In genomic region chr20:21286775-21287174, GRCh38 we compare ENCODE assay signal across 29 cellular contexts.
"Had no signal": no experiment of that assay in that cellular context is flagged by ENCODE, and none has a peak within 500 bp of the region (broad histone marks: within the 10 kb centered on the region; RNA-seq: fewer than 3 reads in every experiment).

No MANE protein-coding gene starts in this region.

- ATAC-seq: gastrocnemius medialis; heart left ventricle; left cardiac atrium; left lung; naive thymus-derived CD4-positive, alpha-beta T cell; stimulated activated memory B cell treated with anti-CD40 and anti-IgM and Interleukin-4, amounts not matched to agents 10 μg/mL and 1 μg/mL and 100 μg/mL, for 72 hours; stimulated activated naive CD8-positive, alpha-beta T cell treated with anti-CD3 and anti-CD28 coated beads, Interleukin-15, Interleukin-2, amounts not matched to agents 100 U/mL and 50 U/mL, for 24 hours had no signal

- H3K36me3 Mint-ChIP-seq: neural progenitor cell, type B pancreatic cell had no signal

- H3K4me1 ChIP-seq: esophagus squamous epithelium, gastrocnemius medialis, heart left ventricle, left lung, neural progenitor cell, parathyroid adenoma, prostate gland, right atrium auricular region, sigmoid colon, spleen, testis, tibial artery had no signal

- H3K27ac ChIP-seq: esophagus squamous epithelium, gastrocnemius medialis, heart left ventricle, hepatocyte, left lung, neural progenitor cell, parathyroid adenoma, prostate gland, right atrium auricular region, sigmoid colon, spleen, testis, tibial artery had no signal

- H3K4me3 ChIP-seq: esophagus squamous epithelium, gastrocnemius medialis, heart left ventricle, hepatocyte, left lung, neural progenitor cell, prostate gland, right atrium auricular region, sigmoid colon, spleen, testis, tibial artery had no signal

- H3K27me3 ChIP-seq: neural progenitor cell, right atrium auricular region, sigmoid colon, testis, tibial artery had no signal

- DNase-seq: caudate nucleus; cerebellar nuclear complex; effector memory CD4-positive, alpha-beta T cell; esophagus squamous epithelium; gastrocnemius medialis; heart left ventricle; left cardiac atrium; left lung; mammary epithelial cell; mesendoderm; midbrain; naive thymus-derived CD4-positive, alpha-beta T cell; sigmoid colon; spleen; stimulated activated CD4-positive, alpha-beta T cell treated with anti-CD3 and anti-CD28 coated beads, Interleukin-4, amount 100 ng/mL, for 4 hours; stimulated activated naive CD8-positive, alpha-beta T cell treated with anti-CD3 and anti-CD28 coated beads, Interleukin-15, Interleukin-2, amounts not matched to agents 100 U/mL and 50 U/mL, for 24 hours; substantia nigra; testis; tibial artery had no signal

- H3K4me3 Mint-ChIP-seq: naive thymus-derived CD4-positive, alpha-beta T cell; nephron; neural progenitor cell; stimulated activated memory B cell treated with anti-CD40 and anti-IgM and Interleukin-4, amounts not matched to agents 10 μg/mL and 1 μg/mL and 100 μg/mL, for 72 hours; type B pancreatic cell had no signal

- H3K27ac Mint-ChIP-seq: naive thymus-derived CD4-positive, alpha-beta T cell; nephron; neural progenitor cell; stimulated activated memory B cell treated with anti-CD40 and anti-IgM and Interleukin-4, amounts not matched to agents 10 μg/mL and 1 μg/mL and 100 μg/mL, for 72 hours; type B pancreatic cell had no signal

- H3K36me3 ChIP-seq: esophagus squamous epithelium, gastrocnemius medialis, heart left ventricle, left lung, neural progenitor cell, prostate gland, right atrium auricular region, sigmoid colon, spleen, tibial artery had no signal

- H3K4me1 Mint-ChIP-seq: naive thymus-derived CD4-positive, alpha-beta T cell; nephron; stimulated activated memory B cell treated with anti-CD40 and anti-IgM and Interleukin-4, amounts not matched to agents 10 μg/mL and 1 μg/mL and 100 μg/mL, for 72 hours had no signal

- H3K9me3 ChIP-seq: gastrocnemius medialis, prostate gland, sigmoid colon, testis had no signal

- FAIRE-seq: endometrium, islet of Langerhans had no signal
